9 cellular contexts compared by ENCODE assay signal in genomic region chr1:94924967-94925366, GRCh38. TPM values are rescaled to one million over a fixed set of nuclear protein-coding genes. Genes with fewer than 3 reads are reported as not detected.
DNase-seq lines count a peak whose midpoint lies in the region; ATAC-seq, FAIRE-seq and TF ChIP-seq lines count a peak whose summit lies in the region.
"Had no signal": no experiment of that assay in that cellular context is flagged by ENCODE, and none has a peak within 500 bp of the region (broad histone marks: within the 10 kb centered on the region; RNA-seq: fewer than 3 reads in every experiment).

No MANE protein-coding gene starts in this region.

- no TSS peak for BruUV-seq in GM12878 (replicated peaks; lab: Mats Ljungman, UMichigan)

- in situ Hi-C loops in GM12878 (cut with MboI) = no loop called here

- H3K4me3 Mint-ChIP-seq in activated CD4-positive, alpha-beta memory T cell treated with anti-CD3 and anti-CD28 coated beads for 36 hours = no peak overlapping the region

- intact Hi-C loops in GM12878 (cut with micrococcal nuclease; ENCODE audit: unreplicated experiment) = no loop called here
- intact Hi-C loops in activated CD4-positive, alpha-beta memory T cell treated with anti-CD3 and anti-CD28 coated beads for 36 hours (cut with micrococcal nuclease) = loop anchor here (5.0 to 10.0 kb wide), 2 partner anchors 117 to 310 kb away; partner anchors contain the start of gene RWDD3

- H3K27me3 Mint-ChIP-seq in activated CD4-positive, alpha-beta memory T cell treated with anti-CD3 and anti-CD28 coated beads for 36 hours = peaks cover 29% of the 10 kb centered on the region

- no peak for TF ChIP-seq RAD21 in GM12878 (IDR thresholded peaks at IDR 0.05; ENCODE audit: insufficient read depth, low read depth, low read length)

- CTCF ChIA-PET in GM12878 (lab: Yijun Ruan, JAX) = interaction anchor here (1.6 kb wide), 1 partner anchor 71 kb away, joined by 6 read pairs; no protein-coding TSS in a partner anchor
- CTCF ChIA-PET in activated CD4-positive, alpha-beta memory T cell treated with anti-CD3 and anti-CD28 coated beads for 36 hours (lab: Charles Lee) = interaction anchor here (1.0 kb wide), 1 partner anchor 70 kb away, joined by 4 read pairs; no protein-coding TSS in a partner anchor

- DNase-seq in NCI-H1105 treated with DMSO at 0.1 percent for 48 hours (lab: John Stamatoyannopoulos, UW) (peak; percentile 35), NCI-H1105 (lab: John Stamatoyannopoulos, UW) (no peak), GM12878 (ENCODE audit: low read depth, low spot score) (no peak), kidney tubule cell (ENCODE audit: low spot score) (peak; percentile 35)
- DNase-seq in activated CD4-positive, alpha-beta memory T cell treated with anti-CD3 and anti-CD28 coated beads for 36 hours = no peak

- no peak overlapping the region for H3K27ac Mint-ChIP-seq in activated CD4-positive, alpha-beta memory T cell treated with anti-CD3 and anti-CD28 coated beads for 36 hours
- H3K27ac Mint-ChIP-seq: T-helper 1 cell treated with Interleukin-12 subunit alpha and Interleukin-12 subunit beta and Interleukin-4 antibody, amounts not matched to agents 30 μg/mL and 1 μg/mL, for 36 hours had no signal

- POLR2A ChIA-PET in GM12878 (lab: Charles Lee) = no interaction called here
- POLR2A ChIA-PET in activated CD4-positive, alpha-beta memory T cell treated with anti-CD3 and anti-CD28 coated beads for 36 hours (lab: Charles Lee) = no interaction called here

- peak overlapping the region; percentile 21; the same call in 1 of the 2 replicates for H3K4me2 ChIP-seq in GM12878 (ENCODE audit: control insufficient read depth, insufficient read depth)

- SMC1A ChIA-PET in GM12878 (lab: Charles Lee; ENCODE audit: uncharacterized antibody, unreplicated experiment) = interaction anchor here (0.5 kb wide), 1 partner anchor 520 kb away, joined by 3 read pairs; no protein-coding TSS in a partner anchor

- no peak overlapping the region; the same call in 1 of the 2 replicates for H3K4me3 ChIP-seq in GM12878

- WGBS in GM12878 (ENCODE audit: insufficient coverage, insufficient replicate concordance, low lambda C conversion rate, missing lambda C conversion rate) = 21% methylated on average over 3 of the region's 3 CpGs

- RAD21 ChIA-PET in GM12878 (lab: Charles Lee; ENCODE audit: unreplicated experiment) = no interaction called here

- H3K79me2 ChIP-seq in GM12878 (ENCODE audit: control insufficient read depth, insufficient read depth, low read length) = peaks cover 2% of the 10 kb centered on the region; the same call in 1 of the 2 replicates

- TF ChIP-seq CTCF in GM12878 (IDR thresholded peaks at IDR 0.05 in 2 of 3, conservative IDR thresholded peaks at IDR 0.05 in 1 of 3; ENCODE audit: control insufficient read depth in 2 of 3, extremely low read depth in 1 of 3, insufficient read depth in 1 of 3, low read depth in 3 of 3, low read length in 3 of 3) = no peak

- no peaks in the 10 kb centered on the region for H3K4me1 ChIP-seq in GM12878 (ENCODE audit: control insufficient read depth, insufficient read depth, low read length)

- H3K4me1 Mint-ChIP-seq in activated CD4-positive, alpha-beta memory T cell treated with anti-CD3 and anti-CD28 coated beads for 36 hours (ENCODE audit: low read depth) = peaks cover 14% of the 10 kb centered on the region

- no peaks in the 10 kb centered on the region for H3K9me3 ChIP-seq in GM12878 (replicated peaks; ENCODE audit: control insufficient read depth, insufficient read depth, low read length)

- H2AFZ ChIP-seq in GM12878 (ENCODE audit: control insufficient read depth, low read depth, low read length) = no peak overlapping the region

- TF ChIP-seq EP300 in GM12878 (IDR thresholded peaks at IDR 0.05; ENCODE audit: borderline replicate concordance in 1 of 2, control insufficient read depth in 1 of 2, low read depth in 2 of 2, low read length in 2 of 2) = no peak

- no peak for TF ChIP-seq POLR2A in GM12878 (IDR thresholded peaks at IDR 0.05; ENCODE audit: low read depth, low read length)

- H3K36me3 Mint-ChIP-seq in activated CD4-positive, alpha-beta memory T cell treated with anti-CD3 and anti-CD28 coated beads for 36 hours = no peaks in the 10 kb centered on the region

- H3K27me3 ChIP-seq in GM12878 (replicated peaks in 1 of 2; ENCODE audit: control insufficient read depth in 2 of 2, insufficient read depth in 2 of 2, low read length in 1 of 2) = peaks cover 3 to 7% of the 10 kb centered on the region in 2 experiments; a peak in 3 of 4 replicates

- H3K27ac ChIP-seq in GM12878 (ENCODE audit: control insufficient read depth, insufficient read depth) (no peak overlapping the region), temporal lobe (ENCODE audit: low read depth, low read length) (peak overlapping the region; percentile 39)

- H3K9ac ChIP-seq in GM12878 (ENCODE audit: control insufficient read depth, insufficient read depth, low read length) = no peak overlapping the region

- H4K20me1 ChIP-seq in GM12878 (ENCODE audit: control insufficient read depth, insufficient read depth) = no peaks in the 10 kb centered on the region

- FAIRE-seq in GM12878 (lab: Jason Lieb, UNC) = no peak

- no peak for ATAC-seq in GM12878
- no peak for ATAC-seq in HG03342 (IDR thresholded peaks at IDR 0.05; ENCODE audit: unreplicated experiment)
- no peak for ATAC-seq in HG03469 (IDR thresholded peaks at IDR 0.05; ENCODE audit: unreplicated experiment)

- no peaks in the 10 kb centered on the region for H3K36me3 ChIP-seq in GM12878 (ENCODE audit: control insufficient read depth in 2 of 2, insufficient read depth in 2 of 2, low read length in 1 of 2)

- no peaks in the 10 kb centered on the region for H3K9me3 Mint-ChIP-seq in activated CD4-positive, alpha-beta memory T cell treated with anti-CD3 and anti-CD28 coated beads for 36 hours
- H3K9me3 Mint-ChIP-seq: T-helper 1 cell treated with Interleukin-12 subunit alpha and Interleukin-12 subunit beta and Interleukin-4 antibody, amounts not matched to agents 30 μg/mL and 1 μg/mL, for 36 hours had no signal

TF ChIP-seq in GM12878, 131 proteins besides CTCF, POLR2A, EP300 and RAD21 (continues in another document):
- TF ChIP-seq USF2 (IDR thresholded peaks at IDR 0.05; ENCODE audit: borderline replicate concordance, low read depth, low read length) = no peak
- no peak for TF ChIP-seq RFX5 (IDR thresholded peaks at IDR 0.05; ENCODE audit: low read depth, low read length)
- no peak for TF ChIP-seq TAF1 (IDR thresholded peaks at IDR 0.05; ENCODE audit: borderline replicate concordance, low read depth, low read length)
- no peak for TF ChIP-seq ZNF384 (IDR thresholded peaks at IDR 0.05; ENCODE audit: borderline replicate concordance, low read depth, low read length)
- no peak for TF ChIP-seq SRF (IDR thresholded peaks at IDR 0.05; ENCODE audit: low read depth in 2 of 2, low read length in 2 of 2)
- TF ChIP-seq IKZF1 (conservative IDR thresholded peaks at IDR 0.05) = no peak
- TF ChIP-seq SPI1 (IDR thresholded peaks at IDR 0.05; ENCODE audit: borderline replicate concordance, insufficient read depth, low read depth, low read length) = no peak
- TF ChIP-seq BMI1 (IDR thresholded peaks at IDR 0.05; ENCODE audit: borderline replicate concordance) = no peak
- TF ChIP-seq PBX3 (IDR thresholded peaks at IDR 0.05; ENCODE audit: insufficient replicate concordance, low read depth, low read length) = no peak
- no peak for TF ChIP-seq GATAD2B (conservative IDR thresholded peaks at IDR 0.05; ENCODE audit: low read depth)
- no peak for TF ChIP-seq CHD2 (IDR thresholded peaks at IDR 0.05; ENCODE audit: borderline replicate concordance, low read depth, low read length)
- TF ChIP-seq SUZ12 (IDR thresholded peaks at IDR 0.05; ENCODE audit: unreplicated experiment) = no peak
- no peak for TF ChIP-seq ETV6 (conservative IDR thresholded peaks at IDR 0.05 in 1 of 2, IDR thresholded peaks at IDR 0.05 in 1 of 2; ENCODE audit: borderline replicate concordance in 1 of 2, low read depth in 1 of 2)

RNA-seq across cellular contexts. Expression of gene CNN3, which starts 1.9 kb away (rescaled TPM):
- total RNA-seq in GM12878 (2013; cell fraction: nucleolus; rRNA removed) = 0.19 TPM in 1 of 2 replicates, not detected in the other
- total RNA-seq in GM12878 (2014; rRNA removed) = 34.8 and 38.7 TPM in 2 replicates
- 31.1 and 33.5 TPM in 2 replicates for total RNA-seq in GM12878 (2014; rRNA removed; fragmentation: Illumina TruSeq; extraction: Trizol)
- 29.4 and 34.6 TPM in 2 replicates for total RNA-seq in GM12878 (2021)
- 9.9 TPM for polyA plus RNA-seq in GM12878 (2011; ENCODE audit: low read depth)
- 0.16 and 0.20 TPM in 2 replicates for polyA plus RNA-seq in GM12878 (2011; rRNA removed)
- 0.12 and 0.15 TPM in 2 replicates for polyA plus RNA-seq in GM12878 (2011; cell fraction: cytosol; rRNA removed)
- polyA plus RNA-seq in GM12878 (2011; cell fraction: nucleus; rRNA removed) = 0.10 and 0.16 TPM in 2 replicates
- 11.9 and 13.5 TPM in 2 replicates for polyA plus RNA-seq in GM12878 (2012)
- 34.1 and 38.0 TPM in 2 replicates for polyA plus RNA-seq in GM12878 (2014; fragmentation: Illumina TruSeq; extraction: Trizol)
- 10 to 100 TPM; 17.0 to 19.9 TPM for polyA plus RNA-seq in GM12878 (2014; fragmentation: Nextera tagmentation; extraction: Ambion mirVana)
- polyA plus RNA-seq in GM12878 (2014; rRNA removed) = 32.8 and 35.0 TPM in 2 replicates
- polyA plus RNA-seq in GM12878 (2016; fragmentation: Nextera tagmentation; extraction: Ambion mirVana) = 10 to 100 TPM; 47.0 to 48.4 TPM
- polyA minus RNA-seq in GM12878 (2011; rRNA and poly(A)+ RNA removed) = 1.1 TPM in 1 of 2 replicates, not detected in the other
- polyA minus RNA-seq in GM12878 (2011; cell fraction: cytosol; rRNA and poly(A)+ RNA removed) = not detected in 2 replicates
- polyA minus RNA-seq in GM12878 (2011; cell fraction: nucleus; rRNA and poly(A)+ RNA removed) = not detected in 2 replicates
- 123 TPM for total RNA-seq in temporal lobe
- 1 to 10 TPM; 3.9 to 4.6 TPM for total RNA-seq in activated CD4-positive, alpha-beta memory T cell treated with anti-CD3 and anti-CD28 coated beads for 36 hours

Comparison
In these comparisons a context has a peak if more than half of its experiments do, and no peak if none do; other contexts are left out.
1. DNase-seq: peak in NCI-H1105 treated with DMSO at 0.1 percent for 48 hours (single experiment) and kidney tubule cell (single experiment); none in NCI-H1105 (single experiment), GM12878 (single experiment) and activated CD4-positive, alpha-beta memory T cell treated with anti-CD3 and anti-CD28 coated beads for 36 hours (single experiment).